21 cellular contexts compared by ENCODE assay signal in genomic region chr16:71737501-71737900, GRCh38. TPM values are rescaled to one million over a fixed set of nuclear protein-coding genes. Genes with fewer than 3 reads are reported as not detected.
A peak's percentile ranks its signal among the peaks of the same experiment; 100 is the strongest.
DNase-seq lines count a peak whose midpoint lies in the region; ATAC-seq, FAIRE-seq and TF ChIP-seq lines count a peak whose summit lies in the region.
"Had no signal": no experiment of that assay in that cellular context is flagged by ENCODE, and none has a peak within 500 bp of the region (broad histone marks: within the 10 kb centered on the region; RNA-seq: fewer than 3 reads in every experiment).

No MANE protein-coding gene starts in this region.

- peaks cover 5% of the 10 kb centered on the region for H3K36me3 Mint-ChIP-seq in T-helper 17 cell (ENCODE audit: low read depth)

- no peak overlapping the region for H3K9ac ChIP-seq in HepG2 (ENCODE audit: insufficient read depth, low read depth, low read length)

- TF ChIP-seq RAD21 in HepG2 (CRISPR knock-in tag; IDR thresholded peaks at IDR 0.05): no peak

- TF ChIP-seq EP300 in HepG2 (IDR thresholded peaks at IDR 0.05; ENCODE audit: low read depth in 2 of 2, low read length in 2 of 2): no peak
- no peak for TF ChIP-seq EP300 in HepG2 (CRISPR knock-in tag; IDR thresholded peaks at IDR 0.05; ENCODE audit: borderline replicate concordance)

- CTCF ChIA-PET in HepG2 (lab: Yijun Ruan, JAX; ENCODE audit: low intra/inter-chr PET ratio, low total read pairs): no interaction called here

- peaks cover 25% of the 10 kb centered on the region for H3K4me1 ChIP-seq in HepG2 (ENCODE audit: insufficient read depth, low read length)
- no peaks in the 10 kb centered on the region for H3K4me1 ChIP-seq in right lobe of liver
- H3K4me1 ChIP-seq: HAP-1 had no signal

- H3K27ac Mint-ChIP-seq in T-helper 17 cell: peak overlapping the region; percentile 74
- H3K27ac Mint-ChIP-seq: HFFc6 had no signal

- no peaks in the 10 kb centered on the region for H4K20me1 ChIP-seq in HepG2 (ENCODE audit: insufficient read depth, low read length)

- no peak overlapping the region for H3K4me3 Mint-ChIP-seq in T-helper 17 cell
- H3K4me3 Mint-ChIP-seq: CD4-positive, alpha-beta memory T cell; HFFc6 had no signal

- no peak overlapping the region for H3K4me2 ChIP-seq in HepG2 (ENCODE audit: low read depth, low read length)

- POLR2A ChIA-PET in HepG2 (lab: Yijun Ruan, JAX): no interaction called here

- H3K27me3 ChIP-seq in HepG2 (ENCODE audit: control insufficient read depth in 1 of 2, insufficient read depth in 2 of 2, low read length in 2 of 2): no peaks in the 10 kb centered on the region
- H3K27me3 ChIP-seq in right lobe of liver: no peaks in the 10 kb centered on the region

- no peak for FAIRE-seq in HepG2 (lab: Jason Lieb, UNC)
- FAIRE-seq: GM12891, GM18507, H54 had no signal

- H3K36me3 ChIP-seq in HepG2 (replicated peaks in 1 of 2; ENCODE audit: control insufficient read depth in 1 of 2, insufficient read depth in 2 of 2, low read length in 2 of 2): peaks cover 23 to 68% of the 10 kb centered on the region in 2 experiments
- peaks cover 0 to 73% (median 44%) of the 10 kb centered on the region in 4 donors for H3K36me3 ChIP-seq in right lobe of liver

- no peak overlapping the region for H3K4me3 ChIP-seq in HepG2 (replicated peaks in 1 of 3; ENCODE audit: insufficient read depth in 1 of 3, low read depth in 2 of 3, low read length in 3 of 3)
- no peak overlapping the region for H3K4me3 ChIP-seq in right lobe of liver
- H3K4me3 ChIP-seq: HAP-1 had no signal

- H3K9me3 ChIP-seq in HepG2 (ENCODE audit: low read length): no peaks in the 10 kb centered on the region
- H3K9me3 ChIP-seq in right lobe of liver: no peaks in the 10 kb centered on the region
- no peaks in the 10 kb centered on the region for H3K9me3 ChIP-seq in T-helper 17 cell (ENCODE audit: control insufficient read depth, low read length, poor library complexity, severe bottlenecking)
- H3K9me3 ChIP-seq: HAP-1 had no signal

- no peaks in the 10 kb centered on the region for H3K79me2 ChIP-seq in HepG2 (ENCODE audit: insufficient read depth, low read length)

- TF ChIP-seq CTCF in HepG2 (CRISPR knock-in tag; IDR thresholded peaks at IDR 0.05): no peak
- TF ChIP-seq CTCF in right lobe of liver (IDR thresholded peaks at IDR 0.05): no peak

- 100% methylated on average over 6 of the region's 6 CpGs for WGBS in HepG2 (ENCODE audit: low lambda C conversion rate)
- WGBS in right lobe of liver (ENCODE audit: insufficient coverage, low coverage, low lambda C conversion rate, missing lambda C conversion rate): 96% methylated on average over 6 of the region's 6 CpGs

- TF ChIP-seq POLR2A in HepG2 (IDR thresholded peaks at IDR 0.05; ENCODE audit: insufficient read depth in 1 of 2, low read depth in 2 of 2, low read length in 2 of 2): no peak
- TF ChIP-seq POLR2A in right lobe of liver (IDR thresholded peaks at IDR 0.05): no peak

- no peaks in the 10 kb centered on the region for H3K27me3 Mint-ChIP-seq in T-helper 17 cell
- H3K27me3 Mint-ChIP-seq: CD4-positive, alpha-beta memory T cell had no signal

- intact Hi-C loops in HepG2 (cut with micrococcal nuclease; ENCODE audit: unreplicated experiment): no loop called here
- intact Hi-C loops in right lobe of liver (cut with DNase I): no loop called here

- in situ Hi-C loops in HepG2 (cut with HindIII; ENCODE audit: extremely low pct_ligation_motif_present, low pct_unique_long_range_greater_than_20kb): no loop called here

- no peak for ATAC-seq in HepG2
- no peak for ATAC-seq in right lobe of liver
- no peak for ATAC-seq in T-helper 17 cell

- no peak overlapping the region for H3K27ac ChIP-seq in HepG2 (ENCODE audit: extremely low read length, insufficient read depth, low read length)
- H3K27ac ChIP-seq in right lobe of liver: no peak overlapping the region

- no peaks in the 10 kb centered on the region for H3K4me1 Mint-ChIP-seq in T-helper 17 cell
- H3K4me1 Mint-ChIP-seq: CD4-positive, alpha-beta memory T cell had no signal

- no peak overlapping the region for H2AFZ ChIP-seq in HepG2 (ENCODE audit: low read length)

- no peak for DNase-seq in HepG2 (ENCODE audit: low spot score)
- DNase-seq in right lobe of liver: no peak
- DNase-seq in T-helper 17 cell: no peak
- DNase-seq in fibroblast of gingiva (ENCODE audit: low read depth): peak; percentile 7
- DNase-seq in activated effector memory CD4-positive, alpha-beta T cell treated with Interleukin-2 at 50 U/mL for 16 hours: no peak
- no peak for DNase-seq in OCI-M1 (lab: John Stamatoyannopoulos, UW)
- DNase-seq in nucleus accumbens (lab: John Stamatoyannopoulos, UW): no peak
- DNase-seq: 8988T; C1 segment of cervical spinal cord; Calu3; CD4-positive, alpha-beta memory T cell; COR-L47; DMS53; DMS79 treated with DMSO at 0.1 percent for 48 hours; GF-D8; GOT3; HFFc6 had no signal

- no TSS peak for BruUV-seq in HepG2 (replicated peaks; lab: Mats Ljungman, UMichigan)

TF ChIP-seq in HepG2, 621 proteins besides CTCF, POLR2A, EP300 and RAD21:
- no peak for TF ChIP-seq TEAD3 (CRISPR knock-in tag; optimal IDR thresholded peaks at IDR 0.05; ENCODE audit: borderline replicate concordance)
- peak; percentile 19 to 55; a peak in 2 of 4 replicates for TF ChIP-seq MAFK (conservative IDR thresholded peaks at IDR 0.05 in 1 of 2, IDR thresholded peaks at IDR 0.05 in 1 of 2; ENCODE audit: low read length in 2 of 2)

RNA-seq across cellular contexts. Expression of gene PHLPP2, which starts 13.0 kb away (rescaled TPM):
- total RNA-seq in HepG2 (2016; rRNA removed; fragmentation: Illumina TruSeq; extraction: Trizol) (8.9 and 9.6 TPM in 2 replicates), right lobe of liver (1 to 10 TPM; 2.3 to 9.8 (median 5.6) TPM), T-helper 17 cell (10 to 100 TPM in 1 of 2 donors, 1 to 10 TPM in 1; 9.3 to 10.2 TPM)
- 11.8 and 13.6 TPM in 2 replicates for total RNA-seq in HepG2 (2016; cell fraction: cytosol; rRNA removed; fragmentation: Illumina TruSeq; extraction: Trizol; ENCODE audit: low read depth)
- total RNA-seq in HepG2 (2016; cell fraction: insoluble cytoplasmic fraction; rRNA removed; fragmentation: Illumina TruSeq; extraction: Trizol): 8.2 and 9.0 TPM in 2 replicates
- total RNA-seq in HepG2 (2016; cell fraction: membrane; rRNA removed; fragmentation: Illumina TruSeq; extraction: Trizol): 7.0 and 7.7 TPM in 2 replicates
- 10.5 and 11.4 TPM in 2 replicates for total RNA-seq in HepG2 (2016; cell fraction: nucleus; rRNA removed; fragmentation: Illumina TruSeq; extraction: Trizol)
- 8.9 and 13.8 TPM in 2 replicates for polyA plus RNA-seq in HepG2 (2011; rRNA removed)
- 6.1 and 9.0 TPM in 2 replicates for polyA plus RNA-seq in HepG2 (2011; cell fraction: cytosol; rRNA removed)
- polyA plus RNA-seq in HepG2 (2011; cell fraction: nucleus; rRNA removed): 10.8 and 14.3 TPM in 2 replicates
- 5.4 and 5.8 TPM in 2 replicates for polyA plus RNA-seq in HepG2 (2012)
- 0.49 and 0.51 TPM in 2 replicates for polyA plus RNA-seq in HepG2 (2016; cell fraction: cytosol; fragmentation: Illumina TruSeq; extraction: Trizol; ENCODE audit: low read depth)
- 4.9 and 5.3 TPM in 2 replicates for polyA plus RNA-seq in HepG2 (2016; cell fraction: insoluble cytoplasmic fraction; fragmentation: Illumina TruSeq; extraction: Trizol; ENCODE audit: low read depth)
- polyA plus RNA-seq in HepG2 (2016; cell fraction: membrane; fragmentation: Illumina TruSeq; extraction: Trizol; ENCODE audit: low read depth): 0.70 and 0.99 TPM in 2 replicates
- polyA plus RNA-seq in HepG2 (2016; cell fraction: nucleus; fragmentation: Illumina TruSeq; extraction: Trizol; ENCODE audit: insufficient read depth, low read depth): 10.8 and 11.1 TPM in 2 replicates
- polyA minus RNA-seq in HepG2 (2011; rRNA and poly(A)+ RNA removed; ENCODE audit: low replicate concordance): 27.4 and 35.4 TPM in 2 replicates
- 14.7 and 18.3 TPM in 2 replicates for polyA minus RNA-seq in HepG2 (2011; cell fraction: cytosol; rRNA and poly(A)+ RNA removed)
- 23.0 and 30.5 TPM in 2 replicates for polyA minus RNA-seq in HepG2 (2011; cell fraction: nucleus; rRNA and poly(A)+ RNA removed)
